ENCODE assay signal across 10 cellular contexts in genomic region chrX:119638725-119639471, GRCh38. TPM values are rescaled to one million over a fixed set of nuclear protein-coding genes. Genes with fewer than 3 reads are reported as not detected.
DNase-seq lines count a peak whose midpoint lies in the region; ATAC-seq and TF ChIP-seq lines count a peak whose summit lies in the region.
"Had no signal": no experiment of that assay in that cellular context is flagged by ENCODE, and none has a peak within 500 bp of the region (broad histone marks: within the 10 kb centered on the region; RNA-seq: fewer than 3 reads in every experiment).

No MANE protein-coding gene starts in this region.

- H3K27ac Mint-ChIP-seq in CD8-positive, alpha-beta memory T cell = peak overlapping the region in 7 of 8 donors; percentile 1 to 86 (median 64)
- H3K27ac Mint-ChIP-seq in activated CD4-positive, alpha-beta memory T cell treated with anti-CD3 and anti-CD28 coated beads, Interleukin-2, amount 10 ng/mL, durations not matched to agents 7 days and 5 days = peak overlapping the region; percentile 21
- H3K27ac Mint-ChIP-seq in Caco-2 (ENCODE audit: unreplicated experiment) = no peak overlapping the region

- H3K36me3 ChIP-seq in CD8-positive, alpha-beta memory T cell (ENCODE audit: insufficient read depth, low read length) = peaks cover 13% of the 10 kb centered on the region
- H3K36me3 ChIP-seq in testis (ENCODE audit: low read depth, missing control alignments) = no peaks in the 10 kb centered on the region
- H3K36me3 ChIP-seq in Caco-2 (ENCODE audit: control insufficient read depth, insufficient read depth, low read length) = no peaks in the 10 kb centered on the region

- no TSS peak for BruUV-seq in Caco-2 (replicated peaks; lab: Mats Ljungman, UMichigan)

- TF ChIP-seq CTCF in testis (IDR thresholded peaks at IDR 0.05) (no peak), Caco-2 (IDR thresholded peaks at IDR 0.05; ENCODE audit: insufficient read depth in 1 of 2, low read depth in 1 of 2, low read length in 1 of 2, severe bottlenecking in 1 of 2, unreplicated experiment in 1 of 2) (no peak)

- DNase-seq in CD8-positive, alpha-beta memory T cell = no peak
- DNase-seq in activated CD4-positive, alpha-beta memory T cell treated with anti-CD3 and anti-CD28 coated beads, Interleukin-2, amount 10 ng/mL, durations not matched to agents 7 days and 5 days = no peak
- DNase-seq in testis (no peak), Caco-2 (no peak), T1000 (lab: John Stamatoyannopoulos, UW) (no peak), NCI-H510A treated with DMSO at 0.1 percent for 48 hours (lab: John Stamatoyannopoulos, UW) (no peak)
- DNase-seq: activated CD4-positive, alpha-beta T cell treated with anti-CD3 and anti-CD28 coated beads for 4 hours; NCI-H1092 treated with DMSO at 0.1 percent for 48 hours had no signal

- ATAC-seq in GM19397 (IDR thresholded peaks at IDR 0.05; ENCODE audit: unreplicated experiment) (peak; percentile 48), HG03097 (IDR thresholded peaks at IDR 0.05; ENCODE audit: low FRiP score, unreplicated experiment) (peak; percentile 47)

- H3K27me3 Mint-ChIP-seq in CD8-positive, alpha-beta memory T cell = no peaks in the 10 kb centered on the region
- H3K27me3 Mint-ChIP-seq in activated CD4-positive, alpha-beta memory T cell treated with anti-CD3 and anti-CD28 coated beads, Interleukin-2, amount 10 ng/mL, durations not matched to agents 7 days and 5 days = no peaks in the 10 kb centered on the region
- no peaks in the 10 kb centered on the region for H3K27me3 Mint-ChIP-seq in Caco-2 (ENCODE audit: insufficient read depth, unreplicated experiment)

- no peaks in the 10 kb centered on the region for H3K9me3 ChIP-seq in CD8-positive, alpha-beta memory T cell (ENCODE audit: low read length)
- H3K9me3 ChIP-seq in testis (no peaks in the 10 kb centered on the region), Caco-2 (no peaks in the 10 kb centered on the region)

- no peak overlapping the region for H3K4me3 ChIP-seq in CD8-positive, alpha-beta memory T cell (ENCODE audit: low read length)
- H3K4me3 ChIP-seq in testis (no peak overlapping the region), Caco-2 (ENCODE audit: low read depth, low read length) (no peak overlapping the region)

- H3K4me3 Mint-ChIP-seq in CD8-positive, alpha-beta memory T cell = no peak overlapping the region
- no peak overlapping the region for H3K4me3 Mint-ChIP-seq in activated CD4-positive, alpha-beta memory T cell treated with anti-CD3 and anti-CD28 coated beads, Interleukin-2, amount 10 ng/mL, durations not matched to agents 7 days and 5 days
- no peak overlapping the region for H3K4me3 Mint-ChIP-seq in Caco-2 (ENCODE audit: unreplicated experiment)

- 83 to 92% methylated on average over 6 to 10 of the region's 10 CpGs for WGBS in testis, 2 donors

- H3K4me1 ChIP-seq in CD8-positive, alpha-beta memory T cell (ENCODE audit: insufficient read depth, low read length) = no peaks in the 10 kb centered on the region
- no peaks in the 10 kb centered on the region for H3K4me1 ChIP-seq in testis
- no peaks in the 10 kb centered on the region for H3K4me1 ChIP-seq in Caco-2

- H3K9me3 Mint-ChIP-seq in CD8-positive, alpha-beta memory T cell = no peaks in the 10 kb centered on the region
- no peaks in the 10 kb centered on the region for H3K9me3 Mint-ChIP-seq in activated CD4-positive, alpha-beta memory T cell treated with anti-CD3 and anti-CD28 coated beads, Interleukin-2, amount 10 ng/mL, durations not matched to agents 7 days and 5 days
- no peaks in the 10 kb centered on the region for H3K9me3 Mint-ChIP-seq in Caco-2 (ENCODE audit: unreplicated experiment)

- CTCF ChIA-PET in CD8-positive, alpha-beta memory T cell (lab: Charles Lee) = no interaction called here
- CTCF ChIA-PET in activated CD4-positive, alpha-beta memory T cell treated with anti-CD3 and anti-CD28 coated beads, Interleukin-2, amount 10 ng/mL, durations not matched to agents 7 days and 5 days (lab: Charles Lee) = no interaction called here
- CTCF ChIA-PET in Caco-2 (lab: Charles Lee) = no interaction called here

- no peak overlapping the region for H3K27ac ChIP-seq in CD8-positive, alpha-beta memory T cell (ENCODE audit: low read depth, low read length)
- H3K27ac ChIP-seq in testis = no peak overlapping the region

- no peaks in the 10 kb centered on the region for H3K27me3 ChIP-seq in CD8-positive, alpha-beta memory T cell (ENCODE audit: insufficient read depth, low read length, poor library complexity, severe bottlenecking)
- H3K27me3 ChIP-seq in testis (no peaks in the 10 kb centered on the region), Caco-2 (replicated peaks; ENCODE audit: control insufficient read depth, insufficient read depth, low read length) (no peaks in the 10 kb centered on the region)

- intact Hi-C loops in testis (cut with DNase I; ENCODE audit: low total_unique reads) = no loop called here
- intact Hi-C loops in Caco-2 (cut with micrococcal nuclease; ENCODE audit: unreplicated experiment) = no loop called here

- no peak for TF ChIP-seq POLR2A in testis (IDR thresholded peaks at IDR 0.05)

- peaks cover 36 to 56% (median 40%) of the 10 kb centered on the region in 3 donors for H3K4me1 Mint-ChIP-seq in CD8-positive, alpha-beta memory T cell
- peaks cover 17% of the 10 kb centered on the region for H3K4me1 Mint-ChIP-seq in activated CD4-positive, alpha-beta memory T cell treated with anti-CD3 and anti-CD28 coated beads, Interleukin-2, amount 10 ng/mL, durations not matched to agents 7 days and 5 days
- H3K4me1 Mint-ChIP-seq in Caco-2 (ENCODE audit: low read depth, unreplicated experiment) = no peaks in the 10 kb centered on the region

- POLR2A ChIA-PET in CD8-positive, alpha-beta memory T cell (lab: Charles Lee) = no interaction called here
- POLR2A ChIA-PET in activated CD4-positive, alpha-beta memory T cell treated with anti-CD3 and anti-CD28 coated beads, Interleukin-2, amount 10 ng/mL, durations not matched to agents 7 days and 5 days (lab: Charles Lee) = no interaction called here
- POLR2A ChIA-PET in Caco-2 (lab: Charles Lee) = no interaction called here

- H3K36me3 Mint-ChIP-seq in CD8-positive, alpha-beta memory T cell = peaks cover 10 to 87% (median 16%) of the 10 kb centered on the region in 3 donors
- peaks cover 64% of the 10 kb centered on the region for H3K36me3 Mint-ChIP-seq in activated CD4-positive, alpha-beta memory T cell treated with anti-CD3 and anti-CD28 coated beads, Interleukin-2, amount 10 ng/mL, durations not matched to agents 7 days and 5 days (ENCODE audit: low read depth)
- H3K36me3 Mint-ChIP-seq in Caco-2 (ENCODE audit: insufficient read depth, unreplicated experiment) = no peaks in the 10 kb centered on the region

RNA-seq across cellular contexts. Expression of gene NKRF, which starts 32.7 kb away (rescaled TPM):
- total RNA-seq in CD8-positive, alpha-beta memory T cell = 10 to 100 TPM; 27.2 to 28.4 TPM
- 7.5 TPM for polyA plus RNA-seq in CD8-positive, alpha-beta memory T cell
- total RNA-seq in activated CD4-positive, alpha-beta memory T cell treated with anti-CD3 and anti-CD28 coated beads, Interleukin-2, amount 10 ng/mL, durations not matched to agents 7 days and 5 days = 10 to 100 TPM; 13.8 to 14.7 TPM
- 1 to 10 TPM; 4.7 to 6.4 TPM for total RNA-seq in testis
- 4.1 TPM for polyA plus RNA-seq in testis (ENCODE audit: insufficient read depth, low read depth, low replicate concordance)
- 14.4 and 16.6 TPM in 2 replicates for total RNA-seq in Caco-2 (2022)

RNA-seq across cellular contexts. Expression of gene SEPTIN6, which starts 54.1 kb away (rescaled TPM):
- 100 to 1,000 TPM; 122 to 125 TPM for total RNA-seq in CD8-positive, alpha-beta memory T cell
- polyA plus RNA-seq in CD8-positive, alpha-beta memory T cell = 229 TPM
- total RNA-seq in activated CD4-positive, alpha-beta memory T cell treated with anti-CD3 and anti-CD28 coated beads, Interleukin-2, amount 10 ng/mL, durations not matched to agents 7 days and 5 days = 100 to 1,000 TPM; 214 to 219 TPM
- 100 to 1,000 TPM; 187 to 250 TPM for total RNA-seq in testis
- polyA plus RNA-seq in testis (ENCODE audit: insufficient read depth, low read depth, low replicate concordance) = 80.2 TPM
- 11.1 and 12.1 TPM in 2 replicates for total RNA-seq in Caco-2 (2022)
